Comparison of ENCODE assay signal across 25 cellular contexts in genomic region chr2:67883316-67884080, GRCh38.
DNase-seq lines count a peak whose midpoint lies in the region; FAIRE-seq and TF ChIP-seq lines count a peak whose summit lies in the region.
"Had no signal": no experiment of that assay in that cellular context is flagged by ENCODE, and none has a peak within 500 bp of the region (broad histone marks: within the 10 kb centered on the region; RNA-seq: fewer than 3 reads in every experiment).

No MANE protein-coding gene starts in this region.

- H3K9me3 ChIP-seq in MG63 (no peaks in the 10 kb centered on the region), keratinocyte (ENCODE audit: control insufficient read depth, low read depth, low read length) (no peaks in the 10 kb centered on the region)
- H3K9me3 ChIP-seq: Caco-2 had no signal

- H3K4me1 ChIP-seq in keratinocyte (ENCODE audit: control insufficient read depth, extremely low read depth, insufficient read depth, low read length) = peaks cover 18% of the 10 kb centered on the region
- H3K4me1 ChIP-seq: Caco-2 had no signal

- no peak overlapping the region for H3K27ac ChIP-seq in keratinocyte (ENCODE audit: control insufficient read depth, insufficient read depth, low read length)
- H3K27ac ChIP-seq: RWPE1 had no signal

- in situ Hi-C loops in SK-MEL-5 (cut with HindIII; ENCODE audit: low pct_unique_long_range_greater_than_20kb, low sequenced_read_pairs) = no loop called here

- peak; percentile 69 for FAIRE-seq in keratinocyte (lab: Jason Lieb, UNC)
- no peak for FAIRE-seq in urothelium cell line (lab: Jason Lieb, UNC)
- FAIRE-seq: GM12892, islet of Langerhans had no signal

- no peaks in the 10 kb centered on the region for H3K79me2 ChIP-seq in keratinocyte (ENCODE audit: control insufficient read depth, insufficient read depth, low read length)

- no peak overlapping the region for H3K4me2 ChIP-seq in keratinocyte (ENCODE audit: control insufficient read depth, extremely low read depth, insufficient read depth, low read depth, low read length)

- H3K4me3 ChIP-seq in MG63 (no peak overlapping the region), keratinocyte (ENCODE audit: control insufficient read depth in 2 of 3, extremely low read depth in 1 of 3, insufficient read depth in 2 of 3, low read depth in 1 of 3, low read length in 3 of 3) (no peak overlapping the region)

- no peak for TF ChIP-seq CTCF in keratinocyte (optimal IDR thresholded peaks at IDR 0.05 in 1 of 3, IDR thresholded peaks at IDR 0.05 in 1 of 3, conservative IDR thresholded peaks at IDR 0.05 in 1 of 3; ENCODE audit: extremely low read depth in 1 of 3, insufficient read depth in 2 of 3, low read length in 3 of 3)

- H3K9me1 ChIP-seq in keratinocyte (ENCODE audit: control insufficient read depth, extremely low read depth, insufficient read depth, low read length) = no peaks in the 10 kb centered on the region

- no peaks in the 10 kb centered on the region for H4K20me1 ChIP-seq in keratinocyte (ENCODE audit: control insufficient read depth, extremely low read depth, insufficient read depth, low read length)

- DNase-seq in MG63 (peak; percentile 28), SK-MEL-5 (ENCODE audit: low read depth, low spot score) (peak; percentile 76), keratinocyte (ENCODE audit: low read depth, low spot score) (no peak), renal cortical epithelial cell (ENCODE audit: low read depth) (peak; percentile 80), urothelium cell line (ENCODE audit: low spot score) (no peak), NCI-H1694 treated with DMSO at 0.1 percent for 48 hours (lab: John Stamatoyannopoulos, UW) (no peak), SKM-1 treated with dmso at 0.1 percent for 144 hours (lab: John Stamatoyannopoulos, UW; ENCODE audit: unreplicated experiment) (no peak)
- DNase-seq: activated CD4-positive, alpha-beta memory T cell treated with anti-CD3 and anti-CD28 coated beads for 36 hours; activated CD4-positive, CD25-positive, alpha-beta regulatory T cell treated with anti-CD3 and anti-CD28 coated beads, Interleukin-2, amount 50 U/mL, for 72 hours; activated CD8-positive, alpha-beta memory T cell treated with anti-CD3 and anti-CD28 coated beads, Interleukin-2, amount 50 U/mL, for 48 hours; anterior cingulate cortex; Caco-2; central memory CD4-positive, alpha-beta T cell; GOT3; Kasumi-1; NCI-H1092; NCI-H187 treated with DMSO at 0.1 percent for 48 hours; NCI-H226; NCI-H748 treated with DMSO at 0.1 percent for 48 hours; posterior cingulate gyrus; stimulated activated CD4-positive, alpha-beta T cell treated with anti-CD3 and anti-CD28 coated beads, Interleukin-4, amount 100 ng/mL, for 4 hours; T-helper 17 cell had no signal

- dilution Hi-C loops in keratinocyte (cut with MboI; ENCODE audit: extremely low pct_ligation_motif_present, low sequenced_read_pairs) = no loop called here

- no peak overlapping the region for H3K9ac ChIP-seq in keratinocyte (ENCODE audit: control insufficient read depth, extremely low read depth, insufficient read depth, low read length)

- H3K36me3 ChIP-seq in MG63 = no peaks in the 10 kb centered on the region
- H3K36me3 ChIP-seq in keratinocyte (ENCODE audit: control insufficient read depth in 2 of 2, extremely low read depth in 1 of 2, insufficient read depth in 2 of 2, low read length in 2 of 2) = no peaks in the 10 kb centered on the region

- H3K27me3 ChIP-seq in MG63 = no peaks in the 10 kb centered on the region
- no peaks in the 10 kb centered on the region for H3K27me3 ChIP-seq in keratinocyte (ENCODE audit: control insufficient read depth, extremely low read depth, insufficient read depth, low read length)

- peak overlapping the region; percentile 54 for H2AFZ ChIP-seq in keratinocyte (ENCODE audit: control insufficient read depth, low read length)

Comparison
In these comparisons a context has a peak if more than half of its experiments do, and no peak if none do; other contexts are left out.
1. DNase-seq: peak in MG63 (single experiment), SK-MEL-5 (single experiment) and renal cortical epithelial cell (single experiment); none in keratinocyte (single experiment), urothelium cell line (single experiment), NCI-H1694 treated with DMSO at 0.1 percent for 48 hours (single experiment) and SKM-1 treated with dmso at 0.1 percent for 144 hours (single experiment).